Comparison of ENCODE assay signal across 8 cellular contexts in the genomic region with DNA sequence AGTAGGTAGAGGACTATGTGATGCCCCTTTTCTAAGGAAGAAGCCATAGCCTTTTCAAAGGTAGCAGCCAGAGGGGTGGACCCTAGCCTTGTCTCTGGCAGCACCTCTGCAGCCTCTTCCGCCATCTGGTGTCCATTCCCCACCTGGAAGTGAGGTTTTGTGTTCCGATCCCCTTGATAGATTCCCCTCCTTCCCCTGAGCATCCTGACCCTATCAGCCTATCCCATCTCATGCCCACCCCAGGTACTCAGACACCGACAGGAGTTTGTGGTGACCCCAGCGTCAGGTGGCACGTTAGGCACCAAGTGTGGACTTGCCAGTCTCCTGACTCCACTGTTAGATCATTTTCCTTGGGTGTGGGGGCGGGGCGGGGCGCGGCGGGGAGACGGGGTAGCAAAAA. TPM values are rescaled to one million over a fixed set of nuclear protein-coding genes. Genes with fewer than 3 reads are reported as not detected.
DNase-seq lines count a peak whose midpoint lies in the region; ATAC-seq and TF ChIP-seq lines count a peak whose summit lies in the region.

No MANE protein-coding gene starts in this region.

- BruUV-seq in MCF 10A (replicated peaks; lab: Mats Ljungman, UMichigan): no TSS peak

- H3K27ac Mint-ChIP-seq in activated naive CD4-positive, alpha-beta T cell treated with anti-CD3 and anti-CD28 coated beads, Interleukin-2, amount 50 U/mL, for 24 hours: peak overlapping the region; percentile 93
- H3K27ac Mint-ChIP-seq in MCF 10A (ENCODE audit: low read depth, unreplicated experiment) (peak overlapping the region; percentile 54), memory B cell (peak overlapping the region; percentile 98)

- peak overlapping the region; percentile 99 for H3K4me3 Mint-ChIP-seq in activated naive CD4-positive, alpha-beta T cell treated with anti-CD3 and anti-CD28 coated beads, Interleukin-2, amount 50 U/mL, for 24 hours
- H3K4me3 Mint-ChIP-seq in MCF 10A (ENCODE audit: unreplicated experiment) (peak overlapping the region; percentile 97), memory B cell (peak overlapping the region; percentile 99)

- CTCF ChIA-PET in MCF 10A (lab: Yijun Ruan, JAX): interaction anchor here (0.6 to 3.2 kb wide), 17 partner anchors 9 to 190 kb away, joined by 3 to 51 read pairs (median 4); a partner anchor contains a TSS

- peaks cover 51% of the 10 kb centered on the region for H3K4me1 Mint-ChIP-seq in activated naive CD4-positive, alpha-beta T cell treated with anti-CD3 and anti-CD28 coated beads, Interleukin-2, amount 50 U/mL, for 24 hours
- H3K4me1 Mint-ChIP-seq in MCF 10A (ENCODE audit: insufficient read depth, unreplicated experiment) (peaks cover 38% of the 10 kb centered on the region), memory B cell (peaks cover 49% of the 10 kb centered on the region)

- peak; percentile 70 for TF ChIP-seq CTCF in MCF 10A (IDR thresholded peaks at IDR 0.05; ENCODE audit: unreplicated experiment)

- no peaks in the 10 kb centered on the region for H3K9me3 Mint-ChIP-seq in activated naive CD4-positive, alpha-beta T cell treated with anti-CD3 and anti-CD28 coated beads, Interleukin-2, amount 50 U/mL, for 24 hours
- no peaks in the 10 kb centered on the region for H3K9me3 Mint-ChIP-seq in MCF 10A (ENCODE audit: unreplicated experiment)
- H3K9me3 Mint-ChIP-seq in memory B cell: no peaks in the 10 kb centered on the region

- intact Hi-C loops in MCF 10A (cut with micrococcal nuclease): loop anchor here (1.0 kb wide), 1 partner anchor 32 kb away; no protein-coding TSS in a partner anchor

- POLR2A ChIA-PET in MCF 10A (lab: Yijun Ruan, JAX): interaction anchor here (0.5 to 4.8 kb wide), 21 partner anchors 11 to 694 kb away, joined by 3 to 103 read pairs (median 5); a partner anchor contains a TSS

- ATAC-seq in memory B cell (ENCODE audit: low read depth) (no peak), GM21717 (IDR thresholded peaks at IDR 0.05; ENCODE audit: unreplicated experiment) (no peak), HG03196 (IDR thresholded peaks at IDR 0.05; ENCODE audit: unreplicated experiment) (no peak)

- peaks cover 5% of the 10 kb centered on the region for H3K36me3 Mint-ChIP-seq in activated naive CD4-positive, alpha-beta T cell treated with anti-CD3 and anti-CD28 coated beads, Interleukin-2, amount 50 U/mL, for 24 hours
- H3K36me3 Mint-ChIP-seq in MCF 10A (ENCODE audit: insufficient read depth, unreplicated experiment) (peaks cover 55% of the 10 kb centered on the region), memory B cell (peaks cover 6% of the 10 kb centered on the region)

- no peaks in the 10 kb centered on the region for H3K27me3 Mint-ChIP-seq in activated naive CD4-positive, alpha-beta T cell treated with anti-CD3 and anti-CD28 coated beads, Interleukin-2, amount 50 U/mL, for 24 hours
- H3K27me3 Mint-ChIP-seq in MCF 10A (ENCODE audit: insufficient read depth, unreplicated experiment) (no peaks in the 10 kb centered on the region), memory B cell (no peaks in the 10 kb centered on the region)

- no peak for DNase-seq in activated naive CD4-positive, alpha-beta T cell treated with anti-CD3 and anti-CD28 coated beads, Interleukin-2, amount 50 U/mL, for 16 hours
- DNase-seq in NCI-H526 (lab: John Stamatoyannopoulos, UW) (peak; percentile 63 to 71), MCF 10A (ENCODE audit: unreplicated experiment) (peak; percentile 77), memory B cell (ENCODE audit: low spot score in 2 of 2) (no peak), GOT3 (lab: John Stamatoyannopoulos, UW) (no peak)

RNA-seq across cellular contexts. Expression of a gene that starts 0.4 kb away (rescaled TPM):
- 16.7 and 21.6 TPM in 2 replicates for total RNA-seq in MCF 10A (2022)

RNA-seq across cellular contexts. Expression of a gene that starts 1.7 kb away (rescaled TPM):
- 65.4 and 68.5 TPM in 2 replicates for total RNA-seq in MCF 10A (2022)

RNA-seq across cellular contexts. Expression of a gene that starts 3.9 kb away (rescaled TPM):
- total RNA-seq in MCF 10A (2022): 31.3 and 40.6 TPM in 2 replicates

RNA-seq across cellular contexts. Expression of a gene that starts 13.8 kb away (rescaled TPM):
- 10.6 and 11.0 TPM in 2 replicates for total RNA-seq in MCF 10A (2022)

RNA-seq across cellular contexts. Expression of a gene that starts 23.7 kb away (rescaled TPM):
- 0.25 TPM in 1 of 2 replicates, not detected in the other for total RNA-seq in MCF 10A (2022)

Comparison
In these comparisons a context has a peak if more than half of its experiments do, and no peak if none do; other contexts are left out.
1. DNase-seq: peak in NCI-H526 (2 of 2) and MCF 10A (single experiment); none in activated naive CD4-positive, alpha-beta T cell treated with anti-CD3 and anti-CD28 coated beads, Interleukin-2, amount 50 U/mL, for 16 hours (single experiment), memory B cell (0 of 2) and GOT3 (single experiment).
2. Peak in every context shown above with its lines, with median percentiles within 50 percentile points of each other: H3K27ac Mint-ChIP-seq and H3K4me3 Mint-ChIP-seq.